ENCODE assay signal across 8 cellular contexts in genomic region chr2:158745067-158745865, GRCh38. TPM values are rescaled to one million over a fixed set of nuclear protein-coding genes. Genes with fewer than 3 reads are reported as not detected.
A peak's percentile ranks its signal among the peaks of the same experiment; 100 is the strongest.
DNase-seq lines count a peak whose midpoint lies in the region; ATAC-seq and TF ChIP-seq lines count a peak whose summit lies in the region.

No MANE protein-coding gene starts in this region.

- in situ Hi-C loops in GM13976 (cut with MboI; ENCODE audit: low sequenced_read_pairs, unreplicated experiment) = loop anchor here (10.0 to 25.0 kb wide), 3 partner anchors 283 to 720 kb away; partner anchors contain the start of genes CCDC148 and PKP4

- no peaks in the 10 kb centered on the region for H3K27me3 ChIP-seq in NT2/D1 (ENCODE audit: insufficient read depth, insufficient read length)
- no peaks in the 10 kb centered on the region for H3K27me3 ChIP-seq in iPS DF 6.9 (ENCODE audit: control insufficient read depth, insufficient read depth, low read length)
- H3K27me3 ChIP-seq in skeletal muscle tissue (ENCODE audit: control insufficient read depth in 3 of 3, insufficient read depth in 3 of 3, low read length in 3 of 3) = peaks cover 0 to 5% (median 2%) of the 10 kb centered on the region in 3 donors

- no CpG with 5 or more reads among the region's 16 CpGs for WGBS in iPS DF 6.9 (ENCODE audit: insufficient coverage, insufficient read length)

- H3K9me3 ChIP-seq in NT2/D1 (ENCODE audit: insufficient read depth, low read length) (no peaks in the 10 kb centered on the region), iPS DF 6.9 (ENCODE audit: control insufficient read depth, insufficient read depth, low read length) (no peaks in the 10 kb centered on the region), skeletal muscle tissue (ENCODE audit: control insufficient read depth in 3 of 3, low read length in 3 of 3) (no peaks in the 10 kb centered on the region)

- H3K4me1 ChIP-seq in NT2/D1 (ENCODE audit: insufficient read depth, insufficient read length) = peaks cover 5% of the 10 kb centered on the region
- peaks cover 5% of the 10 kb centered on the region; the same call in 1 of the 2 replicates for H3K4me1 ChIP-seq in iPS DF 6.9 (ENCODE audit: control insufficient read depth, insufficient read depth, low read length)
- peaks cover 0 to 8% (median 4%) of the 10 kb centered on the region in 3 donors for H3K4me1 ChIP-seq in skeletal muscle tissue (ENCODE audit: control insufficient read depth in 3 of 3, insufficient read depth in 3 of 3, low read length in 3 of 3)

- peak overlapping the region; percentile 65 for H3K9ac ChIP-seq in NT2/D1 (ENCODE audit: insufficient read length, low read depth)
- no peak overlapping the region for H3K9ac ChIP-seq in skeletal muscle tissue (ENCODE audit: low read depth in 1 of 3, low read length in 3 of 3)

- peak; percentile 78 for ATAC-seq in HG03565 (IDR thresholded peaks at IDR 0.05; ENCODE audit: unreplicated experiment)

- H3K36me3 ChIP-seq in NT2/D1 (ENCODE audit: insufficient read depth, insufficient read length, low read length) (no peaks in the 10 kb centered on the region), iPS DF 6.9 (ENCODE audit: control insufficient read depth, insufficient read depth, low read length) (no peaks in the 10 kb centered on the region), skeletal muscle tissue (ENCODE audit: control insufficient read depth in 3 of 3, insufficient read depth in 3 of 3, low read length in 3 of 3) (no peaks in the 10 kb centered on the region)

- DNase-seq in AG08396 (ENCODE audit: low spot score) (peak; percentile 25), GM13976 (ENCODE audit: low spot score) (peak; percentile 55), NT2/D1 (ENCODE audit: low read depth, low spot score) (peak; percentile 79), astrocyte of the hippocampus (ENCODE audit: low read depth, low spot score) (peak; percentile 79), iPS DF 6.9 (ENCODE audit: low read depth, low spot score) (peak; percentile 57), GDM1 (lab: John Stamatoyannopoulos, UW) (no peak)

- H3K27ac ChIP-seq in iPS DF 6.9 (ENCODE audit: low read length) (no peak overlapping the region), skeletal muscle tissue (ENCODE audit: low read depth, low read length) (peak overlapping the region; percentile 64)

- TF ChIP-seq CTCF in GM13976 (IDR thresholded peaks at IDR 0.05; ENCODE audit: borderline replicate concordance, control extremely low read depth, extremely low read depth, insufficient read depth, missing control alignments) = peak; percentile 33

- H3K4me3 ChIP-seq in NT2/D1 (ENCODE audit: insufficient read length, low read depth) (peak overlapping the region; percentile 5), iPS DF 6.9 (ENCODE audit: low read length) (peak overlapping the region; percentile 6; the same call in 1 of the 2 replicates), skeletal muscle tissue (ENCODE audit: low read length in 3 of 3) (no peak overlapping the region)

RNA-seq across cellular contexts. Expression of gene DAPL1, which starts 49.9 kb away (rescaled TPM):
- total RNA-seq in skeletal muscle tissue = not detected

Comparison
In these comparisons a context has a peak if more than half of its experiments do, and no peak if none do; other contexts are left out.
1. H3K4me3 ChIP-seq: peak in NT2/D1 (single experiment) and iPS DF 6.9 (single experiment); none in skeletal muscle tissue (0 of 3).